2 cellular contexts compared by ENCODE assay signal in genomic region chr11:8721740-8722139, GRCh38.
TF ChIP-seq lines count a peak whose summit lies in the region.

No MANE protein-coding gene starts in this region.

TF ChIP-seq in liver, 16 proteins besides CTCF, POLR2A, EP300 and RAD21 (continued from another document):
- TF ChIP-seq, protein P1, sequence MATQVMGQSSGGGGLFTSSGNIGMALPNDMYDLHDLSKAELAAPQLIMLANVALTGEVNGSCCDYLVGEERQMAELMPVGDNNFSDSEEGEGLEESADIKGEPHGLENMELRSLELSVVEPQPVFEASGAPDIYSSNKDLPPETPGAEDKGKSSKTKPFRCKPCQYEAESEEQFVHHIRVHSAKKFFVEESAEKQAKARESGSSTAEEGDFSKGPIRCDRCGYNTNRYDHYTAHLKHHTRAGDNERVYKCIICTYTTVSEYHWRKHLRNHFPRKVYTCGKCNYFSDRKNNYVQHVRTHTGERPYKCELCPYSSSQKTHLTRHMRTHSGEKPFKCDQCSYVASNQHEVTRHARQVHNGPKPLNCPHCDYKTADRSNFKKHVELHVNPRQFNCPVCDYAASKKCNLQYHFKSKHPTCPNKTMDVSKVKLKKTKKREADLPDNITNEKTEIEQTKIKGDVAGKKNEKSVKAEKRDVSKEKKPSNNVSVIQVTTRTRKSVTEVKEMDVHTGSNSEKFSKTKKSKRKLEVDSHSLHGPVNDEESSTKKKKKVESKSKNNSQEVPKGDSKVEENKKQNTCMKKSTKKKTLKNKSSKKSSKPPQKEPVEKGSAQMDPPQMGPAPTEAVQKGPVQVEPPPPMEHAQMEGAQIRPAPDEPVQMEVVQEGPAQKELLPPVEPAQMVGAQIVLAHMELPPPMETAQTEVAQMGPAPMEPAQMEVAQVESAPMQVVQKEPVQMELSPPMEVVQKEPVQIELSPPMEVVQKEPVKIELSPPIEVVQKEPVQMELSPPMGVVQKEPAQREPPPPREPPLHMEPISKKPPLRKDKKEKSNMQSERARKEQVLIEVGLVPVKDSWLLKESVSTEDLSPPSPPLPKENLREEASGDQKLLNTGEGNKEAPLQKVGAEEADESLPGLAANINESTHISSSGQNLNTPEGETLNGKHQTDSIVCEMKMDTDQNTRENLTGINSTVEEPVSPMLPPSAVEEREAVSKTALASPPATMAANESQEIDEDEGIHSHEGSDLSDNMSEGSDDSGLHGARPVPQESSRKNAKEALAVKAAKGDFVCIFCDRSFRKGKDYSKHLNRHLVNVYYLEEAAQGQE (IDR thresholded peaks at IDR 0.05) = peak; percentile 29
- no peak for TF ChIP-seq GABPA (IDR thresholded peaks at IDR 0.05 in 1 of 2, conservative IDR thresholded peaks at IDR 0.05 in 1 of 2)

TF ChIP-seq in HepG2, 621 proteins besides CTCF, POLR2A, EP300 and RAD21 (continued from another document):
- TF ChIP-seq RCOR2 (CRISPR knock-in tag; IDR thresholded peaks at IDR 0.05) (no peak), SP4 (CRISPR knock-in tag; IDR thresholded peaks at IDR 0.05) (no peak), SPEN (CRISPR knock-in tag; IDR thresholded peaks at IDR 0.05; ENCODE audit: low read depth) (no peak), ZNF790 (CRISPR knock-in tag; IDR thresholded peaks at IDR 0.05; ENCODE audit: borderline replicate concordance) (no peak), EED (CRISPR knock-in tag; IDR thresholded peaks at IDR 0.05) (no peak), ZSCAN21 (CRISPR knock-in tag; IDR thresholded peaks at IDR 0.05; ENCODE audit: borderline replicate concordance) (no peak), FOXP1 (IDR thresholded peaks at IDR 0.05) (no peak), FOXP1 (CRISPR knock-in tag; IDR thresholded peaks at IDR 0.05) (no peak), YY1 (IDR thresholded peaks at IDR 0.05; ENCODE audit: insufficient read depth, insufficient replicate concordance, low read depth, low read length) (no peak), HNRNPK (IDR thresholded peaks at IDR 0.05; ENCODE audit: low read depth, low read length, poor library complexity, severe bottlenecking) (no peak), KLF15 (CRISPR knock-in tag; IDR thresholded peaks at IDR 0.05; ENCODE audit: borderline replicate concordance) (no peak), ZNF607 (CRISPR knock-in tag; IDR thresholded peaks at IDR 0.05; ENCODE audit: borderline replicate concordance) (no peak), SP140L (CRISPR knock-in tag; IDR thresholded peaks at IDR 0.05; ENCODE audit: borderline replicate concordance) (no peak), SP5 (CRISPR knock-in tag; IDR thresholded peaks at IDR 0.05; ENCODE audit: borderline replicate concordance, low read depth) (no peak), ZNF335 (CRISPR knock-in tag; IDR thresholded peaks at IDR 0.05) (no peak), FOXO4 (CRISPR knock-in tag; conservative IDR thresholded peaks at IDR 0.05) (no peak)
